Comparison of ENCODE assay signal across 15 cellular contexts in genomic region chr4:17059192-17059634, GRCh38.
DNase-seq lines count a peak whose midpoint lies in the region; ATAC-seq, FAIRE-seq and TF ChIP-seq lines count a peak whose summit lies in the region.
"Had no signal": no experiment of that assay in that cellular context is flagged by ENCODE, and none has a peak within 500 bp of the region (broad histone marks: within the 10 kb centered on the region; RNA-seq: fewer than 3 reads in every experiment).

No MANE protein-coding gene starts in this region.

- H3K27ac ChIP-seq in K562 (ENCODE audit: extremely low read depth, low read depth, low read length) = no peak overlapping the region
- H3K27ac ChIP-seq: colonic mucosa, neural progenitor cell had no signal

- TF ChIP-seq EP300 in K562 (IDR thresholded peaks at IDR 0.05; ENCODE audit: low read length) = no peak

- POLR2A ChIA-PET in K562 (lab: Yijun Ruan, JAX) = no interaction called here

- no peaks in the 10 kb centered on the region for H3K9me1 ChIP-seq in K562 (ENCODE audit: control insufficient read depth, insufficient read depth, low read length)

- FAIRE-seq in K562 (lab: Jason Lieb, UNC) = no peak

- DNase-seq in ELF-1 (ENCODE audit: low read depth, low spot score) = peak; percentile 14
- no peak for DNase-seq in K562 (ENCODE audit: extremely low read depth in 1 of 4, low spot score in 3 of 4)
- peak; percentile 64 for DNase-seq in left ventricle myocardium superior
- peak; percentile 47 for DNase-seq in smooth muscle cell of the brain vasculature (ENCODE audit: low read depth, low spot score)
- no peak for DNase-seq in SKM-1 treated with dmso at 0.1 percent for 144 hours (lab: John Stamatoyannopoulos, UW; ENCODE audit: unreplicated experiment)
- DNase-seq in mucosa of gallbladder (ENCODE audit: low spot score) = no peak
- DNase-seq: CD4-positive, CD25-positive, alpha-beta regulatory T cell; colonic mucosa; KG1; NCI-H187 treated with DMSO at 0.1 percent for 48 hours; NCI-H82; SHP77 had no signal

- TF ChIP-seq POLR2A in K562 (conservative IDR thresholded peaks at IDR 0.05) = no peak

- CTCF ChIA-PET in K562 (lab: Yijun Ruan, JAX; ENCODE audit: low intra/inter-chr PET ratio) = no interaction called here

- H2AFZ ChIP-seq in K562 (ENCODE audit: low read depth, low read length) = no peak overlapping the region

- no TSS peak for BruUV-seq in K562 (replicated peaks; lab: Mats Ljungman, UMichigan)

- H3K27me3 ChIP-seq in K562 (ENCODE audit: control insufficient read depth in 2 of 2, insufficient read depth in 2 of 2, low read length in 2 of 2) = no peaks in the 10 kb centered on the region
- H3K27me3 ChIP-seq: colonic mucosa, neural progenitor cell had no signal

- H3K9ac ChIP-seq in K562 (ENCODE audit: insufficient read depth in 1 of 2, low read depth in 2 of 2, low read length in 2 of 2) = no peak overlapping the region
- H3K9ac ChIP-seq: neural progenitor cell had no signal

- in situ Hi-C loops in K562 (cut with MboI) = no loop called here

- no peaks in the 10 kb centered on the region for H3K79me2 ChIP-seq in K562 (ENCODE audit: control insufficient read depth, insufficient read depth, low read length)

- no peaks in the 10 kb centered on the region for H3K4me1 ChIP-seq in K562 (replicated peaks in 1 of 2; ENCODE audit: control insufficient read depth in 2 of 2, insufficient read depth in 2 of 2, low read length in 2 of 2)
- H3K4me1 ChIP-seq: colonic mucosa, neural progenitor cell had no signal

- H3K4me2 ChIP-seq in K562 (ENCODE audit: insufficient read depth, low read length) = no peak overlapping the region
- H3K4me2 ChIP-seq: neural progenitor cell had no signal

- H4K20me1 ChIP-seq in K562 (replicated peaks; ENCODE audit: control insufficient read depth, insufficient read depth, low read length) = no peaks in the 10 kb centered on the region

- ATAC-seq in K562 (no peak), left ventricle myocardium superior (peak; percentile 92), GM19351 (IDR thresholded peaks at IDR 0.05; ENCODE audit: unreplicated experiment) (no peak), GM18868 (IDR thresholded peaks at IDR 0.05; ENCODE audit: unreplicated experiment) (no peak)

- H3K9me3 ChIP-seq in K562 (replicated peaks; ENCODE audit: control insufficient read depth, insufficient read depth, low read depth, low read length) = no peaks in the 10 kb centered on the region
- H3K9me3 ChIP-seq: colonic mucosa had no signal

- WGBS in K562 (ENCODE audit: insufficient coverage, low coverage, missing lambda C conversion rate) = 0% methylated on average over 5 of the region's 5 CpGs

- no peak for TF ChIP-seq CTCF in K562 (IDR thresholded peaks at IDR 0.05 in 2 of 3, conservative IDR thresholded peaks at IDR 0.05 in 1 of 3; ENCODE audit: insufficient read depth in 2 of 3, low read depth in 1 of 3, low read length in 3 of 3)

- intact Hi-C loops in K562 (cut with micrococcal nuclease) = no loop called here
- intact Hi-C loops in left ventricle myocardium superior (cut with micrococcal nuclease) = no loop called here

- H3K36me3 ChIP-seq in K562 (ENCODE audit: control insufficient read depth, insufficient read depth, low read length) = no peaks in the 10 kb centered on the region
- H3K36me3 ChIP-seq: colonic mucosa, neural progenitor cell had no signal

- TF ChIP-seq RAD21 in K562 (CRISPR knock-in tag; conservative IDR thresholded peaks at IDR 0.05 in 1 of 2, IDR thresholded peaks at IDR 0.05 in 1 of 2) = no peak

- no peak overlapping the region for H3K4me3 ChIP-seq in K562
- H3K4me3 ChIP-seq: colonic mucosa, neural progenitor cell had no signal

TF ChIP-seq in K562, 482 proteins besides CTCF, POLR2A, EP300 and RAD21:
- no peak for TF ChIP-seq ZNF644 (tag; IDR thresholded peaks at IDR 0.05; ENCODE audit: low read depth)
- peak; percentile 23; the same call in 1 of the 2 replicates for TF ChIP-seq C11orf30 (IDR thresholded peaks at IDR 0.05; ENCODE audit: low read depth)

Comparison
In these comparisons a context has a peak if more than half of its experiments do, and no peak if none do; other contexts are left out.
1. DNase-seq: peak in ELF-1 (single experiment), left ventricle myocardium superior (single experiment) and smooth muscle cell of the brain vasculature (single experiment); none in K562 (0 of 4), SKM-1 treated with dmso at 0.1 percent for 144 hours (single experiment) and mucosa of gallbladder (single experiment).